ENCODE assay signal across 25 cellular contexts in the genomic region with DNA sequence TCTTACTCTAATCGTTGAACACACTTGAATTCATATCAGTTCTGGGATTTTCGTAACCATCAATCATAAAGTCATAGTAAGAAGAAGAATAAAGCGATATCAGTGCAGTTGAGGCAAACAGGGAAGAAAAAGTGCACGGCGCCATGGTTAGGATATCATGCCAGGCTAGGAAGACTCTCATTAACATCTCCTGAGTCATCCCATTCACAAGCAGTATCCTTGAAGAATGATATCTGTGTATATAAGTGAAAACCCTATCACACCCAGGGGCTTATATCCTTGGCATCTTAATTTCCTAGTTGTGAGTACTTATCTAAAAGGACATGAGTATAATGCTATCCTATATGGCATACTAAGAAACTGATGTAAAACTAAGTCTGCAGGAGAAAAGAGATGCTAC. TPM values are rescaled to one million over a fixed set of nuclear protein-coding genes. Genes with fewer than 3 reads are reported as not detected.
DNase-seq lines count a peak whose midpoint lies in the region; ATAC-seq and TF ChIP-seq lines count a peak whose summit lies in the region.
"Had no signal": no experiment of that assay in that cellular context is flagged by ENCODE, and none has a peak within 500 bp of the region (broad histone marks: within the 10 kb centered on the region; RNA-seq: fewer than 3 reads in every experiment).

No MANE protein-coding gene starts in this region.

- H2BK12ac ChIP-seq in mesenchymal stem cell (ENCODE audit: low read length in 2 of 2) = no peak overlapping the region

- no peak overlapping the region for H3K4ac ChIP-seq in mesenchymal stem cell (ENCODE audit: low read depth in 1 of 2, low read length in 2 of 2)

- no peak for TF ChIP-seq POLR2A in thyroid gland (IDR thresholded peaks at IDR 0.05)

- intact Hi-C loops in heart right ventricle (cut with DNase I) (loop anchor here in 1 of 10 donors (5.0 kb wide), 1 partner anchor 37 kb away; a partner anchor contains a TSS), Right ventricle myocardium superior (cut with DNase I) (no loop called here), thyroid gland (cut with DNase I) (no loop called here)

- no peak overlapping the region for H2AFZ ChIP-seq in mesenchymal stem cell (ENCODE audit: low read depth, low read length)

- H3K27me3 ChIP-seq in heart right ventricle (no peaks in the 10 kb centered on the region), mesenchymal stem cell (ENCODE audit: control insufficient read depth in 1 of 2, insufficient read depth in 1 of 2, low read length in 2 of 2) (no peaks in the 10 kb centered on the region), thyroid gland (no peaks in the 10 kb centered on the region)
- H3K27me3 ChIP-seq: body of pancreas, neural progenitor cell, Peyer's patch, tibial nerve had no signal

- in situ Hi-C loops in GM13977 (cut with MboI; ENCODE audit: low pct_unique_long_range_greater_than_20kb, low sequenced_read_pairs, unreplicated experiment) = no loop called here

- no peaks in the 10 kb centered on the region for H3K9me3 ChIP-seq in heart right ventricle
- H3K9me3 ChIP-seq in mesenchymal stem cell (ENCODE audit: control insufficient read depth, low read length) = no peaks in the 10 kb centered on the region
- no peaks in the 10 kb centered on the region for H3K9me3 ChIP-seq in thyroid gland
- H3K9me3 ChIP-seq: body of pancreas, Peyer's patch, tibial nerve had no signal

- no peak overlapping the region for H2BK5ac ChIP-seq in mesenchymal stem cell (ENCODE audit: low read depth, low read length, poor library complexity, severe bottlenecking)

- no peak overlapping the region for H3K9ac ChIP-seq in mesenchymal stem cell (ENCODE audit: low read length)
- H3K9ac ChIP-seq: neural progenitor cell had no signal

- peaks cover 8% of the 10 kb centered on the region for H3K27me3 Mint-ChIP-seq in brain

- TF ChIP-seq CTCF in heart right ventricle (IDR thresholded peaks at IDR 0.05) (no peak), brain (conservative IDR thresholded peaks at IDR 0.05) (no peak), GM13977 (IDR thresholded peaks at IDR 0.05; ENCODE audit: extremely low read depth, insufficient read depth, missing control alignments) (no peak), thyroid gland (IDR thresholded peaks at IDR 0.05) (no peak)

- no peak overlapping the region for H4K91ac ChIP-seq in mesenchymal stem cell (ENCODE audit: low read length)

- no peak overlapping the region for H4K8ac ChIP-seq in mesenchymal stem cell (ENCODE audit: low read length)

- H2AK5ac ChIP-seq in mesenchymal stem cell (ENCODE audit: low read length, severe bottlenecking) = no peak overlapping the region

- H3K27ac Mint-ChIP-seq in brain = peak overlapping the region in 4 of 5 experiments; percentile 43 to 97 (median 74)
- H3K27ac Mint-ChIP-seq: activated CD4-positive, alpha-beta memory T cell treated with anti-CD3 and anti-CD28 coated beads for 36 hours; activated naive CD8-positive, alpha-beta T cell treated with anti-CD3 and anti-CD28 coated beads for 36 hours; effector memory CD8-positive, alpha-beta T cell; neural progenitor cell had no signal

- peaks cover 11% of the 10 kb centered on the region for H3K36me3 Mint-ChIP-seq in brain
- H3K36me3 Mint-ChIP-seq: activated CD4-positive, alpha-beta memory T cell treated with anti-CD3 and anti-CD28 coated beads for 36 hours; activated naive CD8-positive, alpha-beta T cell treated with anti-CD3 and anti-CD28 coated beads for 36 hours; neural progenitor cell had no signal

- DNase-seq in heart right ventricle (no peak), Right ventricle myocardium superior (no peak), mesenchymal stem cell (peak; percentile 22), GM13977 (ENCODE audit: low spot score) (no peak), thyroid gland (no peak)
- DNase-seq: activated CD4-positive, alpha-beta memory T cell treated with anti-CD3 and anti-CD28 coated beads for 36 hours; activated CD4-positive, CD25-positive, alpha-beta regulatory T cell; activated naive CD8-positive, alpha-beta T cell treated with anti-CD3 and anti-CD28 coated beads for 36 hours; body of pancreas; COR-L47; effector memory CD8-positive, alpha-beta T cell; KBM-7; MM.1S; NCI-H1417 treated with DMSO at 0.1 percent for 48 hours; NCI-H524 treated with DMSO at 0.1 percent for 48 hours; Peyer's patch; small intestine; stimulated activated naive CD4-positive, alpha-beta T cell; T-helper 9 cell had no signal

- H3K9me3 Mint-ChIP-seq in brain = no peaks in the 10 kb centered on the region
- H3K9me3 Mint-ChIP-seq: activated CD4-positive, alpha-beta memory T cell treated with anti-CD3 and anti-CD28 coated beads for 36 hours; activated naive CD8-positive, alpha-beta T cell treated with anti-CD3 and anti-CD28 coated beads for 36 hours; effector memory CD8-positive, alpha-beta T cell; neural progenitor cell had no signal

- no peak overlapping the region for H3K4me2 ChIP-seq in mesenchymal stem cell (ENCODE audit: low read length, poor library complexity, severe bottlenecking)

- H3K4me3 ChIP-seq in heart right ventricle (no peak overlapping the region), mesenchymal stem cell (ENCODE audit: insufficient read depth in 1 of 2, low read depth in 1 of 2, low read length in 2 of 2) (no peak overlapping the region), thyroid gland (replicated peaks in 1 of 3) (no peak overlapping the region)
- H3K4me3 ChIP-seq: body of pancreas, neural progenitor cell, Peyer's patch, tibial nerve had no signal

- H3K4me1 Mint-ChIP-seq in brain = peaks cover 99% of the 10 kb centered on the region
- H3K4me1 Mint-ChIP-seq: activated naive CD8-positive, alpha-beta T cell treated with anti-CD3 and anti-CD28 coated beads for 36 hours had no signal

- H3K14ac ChIP-seq in mesenchymal stem cell (ENCODE audit: low read length in 2 of 2) = no peak overlapping the region

- no peak for ATAC-seq in heart right ventricle
- no peak for ATAC-seq in Right ventricle myocardium superior (ENCODE audit: poor library complexity)
- no peak for ATAC-seq in GM21367 (IDR thresholded peaks at IDR 0.05; ENCODE audit: unreplicated experiment)
- ATAC-seq in HG03469 (IDR thresholded peaks at IDR 0.05; ENCODE audit: unreplicated experiment) = no peak
- ATAC-seq: body of pancreas; effector memory CD8-positive, alpha-beta T cell; left lobe of liver had no signal

- no peak overlapping the region for H3K18ac ChIP-seq in mesenchymal stem cell (ENCODE audit: low read depth in 1 of 2, low read length in 2 of 2)

- H3K27ac ChIP-seq in heart right ventricle (peak overlapping the region in 6 of 10 donors; percentile 45 to 84 (median 71)), mesenchymal stem cell (ENCODE audit: low read length, poor library complexity, severe bottlenecking) (no peak overlapping the region), thyroid gland (no peak overlapping the region)
- H3K27ac ChIP-seq: neural progenitor cell had no signal

- H3K23ac ChIP-seq in mesenchymal stem cell (ENCODE audit: low read length in 2 of 2) = no peak overlapping the region

- peaks cover 22 to 99% (median 94%) of the 10 kb centered on the region in 9 donors for H3K4me1 ChIP-seq in heart right ventricle
- peaks cover 7% of the 10 kb centered on the region for H3K4me1 ChIP-seq in mesenchymal stem cell (ENCODE audit: control insufficient read depth, insufficient read depth, low read depth, low read length)
- H3K4me1 ChIP-seq in thyroid gland = peaks cover 38 to 45% of the 10 kb centered on the region in 2 donors

- no peak overlapping the region for H2BK15ac ChIP-seq in mesenchymal stem cell (ENCODE audit: low read depth, poor library complexity, severe bottlenecking)

- peak overlapping the region in 4 of 5 experiments; percentile 26 to 82 (median 56) for H3K4me3 Mint-ChIP-seq in brain
- H3K4me3 Mint-ChIP-seq: activated CD4-positive, alpha-beta memory T cell treated with anti-CD3 and anti-CD28 coated beads for 36 hours; activated naive CD8-positive, alpha-beta T cell treated with anti-CD3 and anti-CD28 coated beads for 36 hours; effector memory CD8-positive, alpha-beta T cell; neural progenitor cell had no signal

- peaks cover 4% of the 10 kb centered on the region for H3K79me1 ChIP-seq in mesenchymal stem cell (replicated peaks; ENCODE audit: low read length, poor library complexity, severe bottlenecking)

- H2BK120ac ChIP-seq in mesenchymal stem cell (ENCODE audit: low read depth, low read length) = no peak overlapping the region

- WGBS in heart right ventricle, 2 donors = 68 to 76% methylated on average over 5 of the region's 5 CpGs
- WGBS in mesenchymal stem cell = 85% methylated on average over 3 of the region's 5 CpGs
- 92 to 94% methylated on average over 5 of the region's 5 CpGs for WGBS in thyroid gland, 2 donors

- H3K36me3 ChIP-seq in heart right ventricle = no peaks in the 10 kb centered on the region
- H3K36me3 ChIP-seq in mesenchymal stem cell (ENCODE audit: control insufficient read depth in 1 of 2, insufficient read depth in 2 of 2, low read depth in 1 of 2, low read length in 2 of 2) = peaks cover 0 to 5% of the 10 kb centered on the region in 2 experiments
- H3K36me3 ChIP-seq in thyroid gland = no peaks in the 10 kb centered on the region
- H3K36me3 ChIP-seq: neural progenitor cell, Peyer's patch, tibial nerve had no signal

RNA-seq across cellular contexts. Expression of a gene that starts 38.6 kb away (rescaled TPM):
- total RNA-seq in heart right ventricle (100 to 1,000 TPM in 9 of 10 donors, 10 to 100 TPM in 1; 96.8 to 145 (median 126) TPM), Right ventricle myocardium superior (104 TPM), thyroid gland (100 to 1,000 TPM in 3 of 4 donors, 10 to 100 TPM in 1; 57.9 to 144 (median 125) TPM)
- polyA plus RNA-seq in heart right ventricle (10 to 100 TPM; 16.7 to 37.2 TPM), brain (ENCODE audit: insufficient read depth, low read depth, low replicate concordance) (49.5 TPM)
- polyA plus RNA-seq in mesenchymal stem cell (2013, experiment 1 of 2) = 1.2 TPM
- polyA plus RNA-seq in mesenchymal stem cell (2013, experiment 2 of 2) = 0.78 TPM
- total RNA-seq: activated CD4-positive, alpha-beta memory T cell treated with anti-CD3 and anti-CD28 coated beads for 36 hours; activated naive CD8-positive, alpha-beta T cell treated with anti-CD3 and anti-CD28 coated beads for 36 hours had no signal

Comparison
In these comparisons a context has a peak if more than half of its experiments do, and no peak if none do; other contexts are left out.
1. H3K27ac ChIP-seq: peak in heart right ventricle (6 of 10); none in mesenchymal stem cell (single experiment) and thyroid gland (0 of 3).